In the genomic region with DNA sequence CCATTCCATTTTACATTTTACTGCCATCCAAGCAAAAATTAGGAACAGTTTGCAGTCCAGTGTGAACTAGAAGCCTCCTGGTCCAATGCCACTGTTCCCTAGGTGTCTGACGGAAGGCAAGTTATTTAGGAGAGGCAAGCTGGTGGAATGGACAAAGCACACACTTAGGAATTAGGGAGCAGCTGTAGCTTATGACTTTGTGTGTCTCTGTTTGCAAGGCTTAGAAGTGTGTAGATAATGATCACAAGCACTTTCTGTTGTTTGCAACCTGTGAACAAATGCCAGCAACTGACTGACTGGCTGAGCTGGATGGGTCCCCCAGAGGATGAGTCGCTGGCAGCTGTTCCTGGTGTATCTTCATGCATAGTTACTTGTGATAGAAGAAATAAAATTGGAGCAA, we compare ENCODE assay signal across 18 cellular contexts.
DNase-seq lines count a peak whose midpoint lies in the region; ATAC-seq, FAIRE-seq and TF ChIP-seq lines count a peak whose summit lies in the region.
"Had no signal": no experiment of that assay in that cellular context is flagged by ENCODE, and none has a peak within 500 bp of the region (broad histone marks: within the 10 kb centered on the region; RNA-seq: fewer than 3 reads in every experiment).

No MANE protein-coding gene starts in this region.

- POLR2A ChIA-PET in PC-3 (lab: Charles Lee; ENCODE audit: unreplicated experiment): no interaction called here
- POLR2A ChIA-PET in H1 (lab: Charles Lee; ENCODE audit: partially characterized antibody): interaction anchor here (1.1 kb wide), 1 partner anchor 16 kb away, joined by 3 read pairs; no protein-coding TSS in a partner anchor

- no peak overlapping the region for H3K18ac ChIP-seq in H1 (ENCODE audit: extremely low read depth, low read length)

- H3K9ac ChIP-seq in PC-3 (ENCODE audit: low read length) (no peak overlapping the region), H1 (replicated peaks in 1 of 4; ENCODE audit: extremely low read depth in 1 of 4, low read depth in 3 of 4, low read length in 3 of 4) (no peak overlapping the region)

- CTCF ChIA-PET in PC-3 (lab: Charles Lee) (no interaction called here), H1 (lab: Charles Lee; ENCODE audit: partially characterized antibody) (interaction anchor here (0.8 kb wide), 2 partner anchors 33 to 286 kb away, joined by 3 read pairs; no protein-coding TSS in a partner anchor)

- intact Hi-C loops in PC-3 (cut with micrococcal nuclease): no loop called here

- H3K4me2 ChIP-seq in PC-3 (ENCODE audit: low read length): peak overlapping the region; percentile 6; the same call in 1 of the 2 replicates
- H3K4me2 ChIP-seq in H1 (ENCODE audit: insufficient read depth in 1 of 2, low read depth in 2 of 2, low read length in 2 of 2): no peak overlapping the region

- FAIRE-seq in H1 (lab: Jason Lieb, UNC): peak; percentile 19
- FAIRE-seq: A204.1, D721Med, GM12878, GM18507, K562 had no signal

- H3K4ac ChIP-seq in H1 (replicated peaks; ENCODE audit: insufficient read length, low read depth, low read length): no peak overlapping the region

- TF ChIP-seq POLR2A in H1 (IDR thresholded peaks at IDR 0.05; ENCODE audit: control extremely low read depth in 1 of 2, low read depth in 2 of 2, low read length in 2 of 2) (no peak), Peyer's patch (IDR thresholded peaks at IDR 0.05) (no peak)

- H3K36me3 ChIP-seq in BE2C (no peaks in the 10 kb centered on the region), PC-3 (ENCODE audit: low read depth, low read length) (no peaks in the 10 kb centered on the region), H1 (ENCODE audit: control insufficient read depth in 2 of 4, insufficient read depth in 4 of 4, low read length in 3 of 4) (no peaks in the 10 kb centered on the region), Peyer's patch (no peaks in the 10 kb centered on the region)
- H3K36me3 ChIP-seq: HAP-1 had no signal

- H3K23ac ChIP-seq in H1 (ENCODE audit: insufficient read length): no peak overlapping the region

- H2BK12ac ChIP-seq in H1 (ENCODE audit: low read depth, low read length): no peak overlapping the region

- TF ChIP-seq CTCF in BE2C (IDR thresholded peaks at IDR 0.05; ENCODE audit: low read depth, low read length): no peak
- no peak for TF ChIP-seq CTCF in PC-3 (conservative IDR thresholded peaks at IDR 0.05; ENCODE audit: low read depth, low read length)
- TF ChIP-seq CTCF in H1 (IDR thresholded peaks at IDR 0.05; ENCODE audit: control extremely low read depth in 1 of 3, insufficient read depth in 1 of 3, low read depth in 1 of 3, low read length in 3 of 3): no peak
- TF ChIP-seq CTCF in Peyer's patch (IDR thresholded peaks at IDR 0.05): no peak

- H2BK20ac ChIP-seq in H1 (ENCODE audit: low read length): no peak overlapping the region

- H3K56ac ChIP-seq in H1 (replicated peaks; ENCODE audit: insufficient read length, low read depth, low read length): no peak overlapping the region

- ATAC-seq in PC-3: peak; percentile 48
- ATAC-seq in HG02973 (IDR thresholded peaks at IDR 0.05; ENCODE audit: unreplicated experiment): no peak
- ATAC-seq in HG03280 (IDR thresholded peaks at IDR 0.05; ENCODE audit: unreplicated experiment): no peak
- ATAC-seq: CD8-positive, alpha-beta T cell; GM12878; K562 had no signal

- H2BK15ac ChIP-seq in H1 (ENCODE audit: low read length): no peak overlapping the region

- TF ChIP-seq EP300 in H1 (IDR thresholded peaks at IDR 0.05; ENCODE audit: borderline replicate concordance in 1 of 2, low read depth in 2 of 2, low read length in 2 of 2): no peak

- BruUV-seq in PC-3 (replicated peaks; lab: Mats Ljungman, UMichigan): no TSS peak

- no peak overlapping the region for H2AFZ ChIP-seq in PC-3 (ENCODE audit: low read length)
- no peak overlapping the region for H2AFZ ChIP-seq in H1 (ENCODE audit: low read length)

- no peak overlapping the region for H2AK5ac ChIP-seq in H1 (ENCODE audit: low read depth, low read length)

- H3K27ac ChIP-seq in PC-3 (ENCODE audit: low read length) (0 out of 2 replicates have a peak overlapping the region, but pooled peaks have one; percentile 3), H1 (ENCODE audit: low read depth, low read length) (no peak overlapping the region), Peyer's patch (no peak overlapping the region)

- no peak overlapping the region for H2BK5ac ChIP-seq in H1 (ENCODE audit: low read depth, low read length)

- no peaks in the 10 kb centered on the region for H3K79me1 ChIP-seq in H1 (ENCODE audit: low read depth, low read length)

- H3K27me3 ChIP-seq in BE2C (no peaks in the 10 kb centered on the region), PC-3 (ENCODE audit: low read length) (no peaks in the 10 kb centered on the region), H1 (replicated peaks in 1 of 4; ENCODE audit: control insufficient read depth in 3 of 4, extremely low read depth in 1 of 4, insufficient read depth in 3 of 4, low read length in 3 of 4) (no peaks in the 10 kb centered on the region), Peyer's patch (no peaks in the 10 kb centered on the region)

- H4K91ac ChIP-seq in H1 (replicated peaks; ENCODE audit: insufficient read length, low read length): no peak overlapping the region

- no peaks in the 10 kb centered on the region for H3K9me2 ChIP-seq in PC-3 (replicated peaks; ENCODE audit: low read length)

- H3K4me3 ChIP-seq in BE2C (ENCODE audit: low read depth, low read length) (no peak overlapping the region), PC-3 (ENCODE audit: low read length) (no peak overlapping the region), H1 (ENCODE audit: extremely low read depth in 1 of 4, insufficient read depth in 2 of 4, low read depth in 3 of 4, low read length in 4 of 4) (no peak overlapping the region), Peyer's patch (no peak overlapping the region)
- H3K4me3 ChIP-seq: GM12878, HAP-1, K562 had no signal

- DNase-seq in BE2C (peak; percentile 25), DMS53 treated with DMSO at 0.1 percent for 48 hours (lab: John Stamatoyannopoulos, UW; ENCODE audit: unreplicated experiment) (peak; percentile 25), PC-3 (peak; percentile 26), H1 (ENCODE audit: low read depth in 1 of 2, low spot score in 2 of 2) (no peak), Peyer's patch (no peak)
- no peak for DNase-seq in activated CD8-positive, alpha-beta memory T cell treated with anti-CD3 and anti-CD28 coated beads, Interleukin-2, amount 50 U/mL, for 4 hours
- DNase-seq: CD8-positive, alpha-beta T cell; COR-L47; DMS79; GOT3 had no signal

- H3K23me2 ChIP-seq in H1 (ENCODE audit: low read depth, low read length): no peaks in the 10 kb centered on the region

- no peaks in the 10 kb centered on the region for H3F3A ChIP-seq in PC-3 (ENCODE audit: low read length, unreplicated experiment)

- no peak overlapping the region for H4K8ac ChIP-seq in H1 (ENCODE audit: extremely low read depth, insufficient read depth, low read length)

- H3K9me3 ChIP-seq in BE2C (no peaks in the 10 kb centered on the region), PC-3 (ENCODE audit: low read length) (no peaks in the 10 kb centered on the region), H1 (ENCODE audit: insufficient read depth in 2 of 2, low read depth in 1 of 2, low read length in 1 of 2) (no peaks in the 10 kb centered on the region), Peyer's patch (no peaks in the 10 kb centered on the region)
- H3K9me3 ChIP-seq: HAP-1 had no signal

- TF ChIP-seq RAD21 in H1 (IDR thresholded peaks at IDR 0.05 in 1 of 2, conservative IDR thresholded peaks at IDR 0.05 in 1 of 2; ENCODE audit: low read depth in 2 of 2, low read length in 2 of 2): no peak

- 87% methylated on average over 2 of the region's 2 CpGs; no CpG with 5 or more reads in 1 of the 2 experiments for WGBS in H1 (ENCODE audit: extremely low coverage in 1 of 2, insufficient coverage in 1 of 2, insufficient read length in 1 of 2, insufficient replicate concordance in 2 of 2, low coverage in 1 of 2, low lambda C conversion rate in 2 of 2, missing lambda C conversion rate in 1 of 2), 2 experiments

- H3K4me1 ChIP-seq in BE2C (no peaks in the 10 kb centered on the region), PC-3 (ENCODE audit: insufficient read depth, low read length) (peaks cover 5% of the 10 kb centered on the region; the same call in 1 of the 2 replicates), H1 (replicated peaks in 1 of 4; ENCODE audit: control insufficient read depth in 3 of 4, insufficient read depth in 4 of 4, low read length in 3 of 4) (no peaks in the 10 kb centered on the region), Peyer's patch (no peaks in the 10 kb centered on the region)
- H3K4me1 ChIP-seq: HAP-1 had no signal

- H3K79me2 ChIP-seq in PC-3 (ENCODE audit: low read length) (no peaks in the 10 kb centered on the region), H1 (ENCODE audit: control insufficient read depth in 1 of 2, insufficient read depth in 2 of 2, low read length in 2 of 2) (no peaks in the 10 kb centered on the region)

- H2BK120ac ChIP-seq in H1 (replicated peaks; ENCODE audit: low read depth, low read length): no peak overlapping the region

- no peak overlapping the region for H4K5ac ChIP-seq in H1 (ENCODE audit: insufficient read length, low read depth, low read length)

- H3K14ac ChIP-seq in H1 (ENCODE audit: insufficient read length): no peak overlapping the region

- H4K20me1 ChIP-seq in PC-3 (ENCODE audit: low read length) (no peaks in the 10 kb centered on the region), H1 (replicated peaks in 1 of 2; ENCODE audit: control insufficient read depth in 1 of 2, insufficient read depth in 2 of 2, low read length in 2 of 2) (no peaks in the 10 kb centered on the region)

TF ChIP-seq in H1, 55 proteins besides CTCF, POLR2A, EP300 and RAD21 (continues in another document):
- TF ChIP-seq RXRA (IDR thresholded peaks at IDR 0.05; ENCODE audit: insufficient read depth, low read depth, low read length) (no peak), JUN (IDR thresholded peaks at IDR 0.05; ENCODE audit: low read depth, low read length) (no peak), SP2 (IDR thresholded peaks at IDR 0.05; ENCODE audit: low read length) (no peak), CHD1 (IDR thresholded peaks at IDR 0.05; ENCODE audit: low read depth, low read length) (no peak), SAP30 (IDR thresholded peaks at IDR 0.05; ENCODE audit: insufficient read depth, insufficient replicate concordance, low read length) (no peak), EZH2 (IDR thresholded peaks at IDR 0.05; ENCODE audit: low read depth, low read length, severe bottlenecking) (no peak), CHD2 (IDR thresholded peaks at IDR 0.05; ENCODE audit: low read length) (no peak), MAFK (IDR thresholded peaks at IDR 0.05; ENCODE audit: low read depth, low read length) (no peak), BACH1 (IDR thresholded peaks at IDR 0.05; ENCODE audit: low read length) (no peak), ZNF274 (IDR thresholded peaks at IDR 0.05; ENCODE audit: borderline replicate concordance, extremely low read depth, low read length) (no peak), KDM4A (IDR thresholded peaks at IDR 0.05; ENCODE audit: low read depth, low read length, severe bottlenecking) (no peak), HDAC6 (IDR thresholded peaks at IDR 0.05; ENCODE audit: low read depth, low read length) (no peak), KDM1A (IDR thresholded peaks at IDR 0.05; ENCODE audit: borderline replicate concordance, low read length) (no peak), HDAC2 (IDR thresholded peaks at IDR 0.05; ENCODE audit: borderline replicate concordance in 1 of 2, low read depth in 2 of 2, low read length in 2 of 2) (no peak)

Comparison
In these comparisons a context has a peak if more than half of its experiments do, and no peak if none do; other contexts are left out.
1. DNase-seq: peak in BE2C (single experiment), DMS53 treated with DMSO at 0.1 percent for 48 hours (single experiment) and PC-3 (single experiment); none in H1 (0 of 2), activated CD8-positive, alpha-beta memory T cell treated with anti-CD3 and anti-CD28 coated beads, Interleukin-2, amount 50 U/mL, for 4 hours (single experiment) and Peyer's patch (0 of 3).